21 cellular contexts compared by ENCODE assay signal in genomic region chr9:28841795-28842194, GRCh38.
"Had no signal": no experiment of that assay in that cellular context is flagged by ENCODE, and none has a peak within 500 bp of the region (broad histone marks: within the 10 kb centered on the region; RNA-seq: fewer than 3 reads in every experiment).

No MANE protein-coding gene starts in this region.

- H3K9me3 ChIP-seq: colonic mucosa had no signal

- H3K4me3 ChIP-seq: breast epithelium, colonic mucosa had no signal

- H3K4me1 ChIP-seq: breast epithelium, colonic mucosa had no signal

- H3K36me3 ChIP-seq: breast epithelium, colonic mucosa had no signal

- H3K27ac ChIP-seq: breast epithelium, colonic mucosa had no signal

- DNase-seq: activated CD4-positive, alpha-beta T cell treated with anti-CD3 and anti-CD28 coated beads for 1 hour; activated CD4-positive, alpha-beta T cell treated with anti-CD3 and anti-CD28 coated beads, Interleukin-2, amount 10 ng/mL, durations not matched to agents 24 days and 14 days; activated CD4-positive, alpha-beta T cell treated with anti-CD3 and anti-CD28 coated beads, Interleukin-2, amount 50 U/mL, for 48 hours; activated CD8-positive, alpha-beta memory T cell treated with anti-CD3 and anti-CD28 coated beads, Interleukin-2, amount 10 ng/mL, durations not matched to agents 7 days and 5 days; activated effector memory CD4-positive, alpha-beta T cell treated with Interleukin-2 at 50 U/mL for 16 hours; activated naive CD4-positive, alpha-beta T cell; activated T-cell treated with anti-CD3 and anti-CD28 coated beads, Interleukin-2, amount 50 U/mL, for 24 hours; aorta; caudate nucleus; colonic mucosa; NCI-H1105; NCI-H1436; NCI-H1694 treated with DMSO at 0.1 percent for 48 hours; NCI-H2029 treated with DMSO at 0.1 percent for 48 hours; NCI-H524; SIG-M5; T-cell; T-helper 2 cell; T1000 had no signal

- H3K27me3 ChIP-seq: breast epithelium, colonic mucosa had no signal

- ATAC-seq: activated CD8-positive, alpha-beta memory T cell treated with anti-CD3 and anti-CD28 coated beads, Interleukin-2, amount 10 ng/mL, durations not matched to agents 7 days and 5 days; T-cell; WTC11 had no signal
